17 cellular contexts compared by ENCODE assay signal in genomic region chr6:44135173-44135748, GRCh38.
"Had no signal": no experiment of that assay in that cellular context is flagged by ENCODE, and none has a peak within 500 bp of the region (broad histone marks: within the 10 kb centered on the region; RNA-seq: fewer than 3 reads in every experiment).

No MANE protein-coding gene starts in this region.

- H3K27ac ChIP-seq: esophagus squamous epithelium, left lung, parathyroid adenoma, thoracic aorta had no signal

- ATAC-seq: left lung, T-cell, WTC11 had no signal

- H3K9ac ChIP-seq: parathyroid adenoma had no signal

- H3K4me3 ChIP-seq: esophagus squamous epithelium, left lung, thoracic aorta had no signal

- H3K4me3 Mint-ChIP-seq: memory B cell; stimulated activated naive CD8-positive, alpha-beta T cell treated with anti-CD3 and anti-CD28 coated beads, Interleukin-15, Interleukin-2, amounts not matched to agents 100 ng/mL and 50 ng/mL, for 24 hours; T-cell; WTC11 had no signal

- H3K27ac Mint-ChIP-seq: memory B cell; stimulated activated naive CD8-positive, alpha-beta T cell treated with anti-CD3 and anti-CD28 coated beads, Interleukin-15, Interleukin-2, amounts not matched to agents 100 ng/mL and 50 ng/mL, for 24 hours; T-cell had no signal

- DNase-seq: activated CD4-positive, alpha-beta T cell treated with anti-CD3 and anti-CD28 coated beads for 48 hours; activated naive CD4-positive, alpha-beta T cell treated with anti-CD3 and anti-CD28 coated beads, Interleukin-2, amount 50 U/mL, for 16 hours; activated T-cell treated with anti-CD3 and anti-CD28 coated beads for 4 hours; amniotic stem cell; esophagus squamous epithelium; foreskin fibroblast; islet precursor cell; retina; stimulated activated CD4-positive, alpha-beta T cell treated with anti-CD3 and anti-CD28 coated beads, Interleukin-4, amount 100 ng/mL, for 1 hour; stimulated activated CD8-positive, alpha-beta memory T cell treated with anti-CD3 and anti-CD28 coated beads, Interleukin-4, amount 100 ng/mL, for 48 hours; T-cell had no signal

- H3K9me3 Mint-ChIP-seq: memory B cell; stimulated activated naive CD8-positive, alpha-beta T cell treated with anti-CD3 and anti-CD28 coated beads, Interleukin-15, Interleukin-2, amounts not matched to agents 100 ng/mL and 50 ng/mL, for 24 hours; T-cell; WTC11 had no signal

- H3K4me1 ChIP-seq: parathyroid adenoma had no signal

- H3K27me3 Mint-ChIP-seq: memory B cell; stimulated activated naive CD8-positive, alpha-beta T cell treated with anti-CD3 and anti-CD28 coated beads, Interleukin-15, Interleukin-2, amounts not matched to agents 100 ng/mL and 50 ng/mL, for 24 hours; T-cell had no signal

- H3K9me3 ChIP-seq: esophagus squamous epithelium, left lung, thoracic aorta had no signal

- H3K27me3 ChIP-seq: esophagus squamous epithelium, left lung had no signal

- H3K79me2 ChIP-seq: parathyroid adenoma had no signal
